In genomic region chr2:238444242-238444641, GRCh38 we compare ENCODE assay signal across 22 cellular contexts. TPM values are rescaled to one million over a fixed set of nuclear protein-coding genes. Genes with fewer than 3 reads are reported as not detected.
DNase-seq lines count a peak whose midpoint lies in the region; ATAC-seq, FAIRE-seq and TF ChIP-seq lines count a peak whose summit lies in the region.
"Had no signal": no experiment of that assay in that cellular context is flagged by ENCODE, and none has a peak within 500 bp of the region (broad histone marks: within the 10 kb centered on the region; RNA-seq: fewer than 3 reads in every experiment).

No MANE protein-coding gene starts in this region.

- H3K4me1 ChIP-seq in CD8-positive, alpha-beta T cell (ENCODE audit: insufficient read depth, low read length): peaks cover 16% of the 10 kb centered on the region
- H3K4me1 ChIP-seq in colonic mucosa (no peaks in the 10 kb centered on the region), osteoblast (ENCODE audit: insufficient read depth, low read length) (peaks cover 33% of the 10 kb centered on the region)

- H2AFZ ChIP-seq in osteoblast (ENCODE audit: low read length): no peak overlapping the region
- H2AFZ ChIP-seq: GM23338 had no signal

- H4K20me1 ChIP-seq in osteoblast (ENCODE audit: insufficient read depth, low read length): peaks cover 6% of the 10 kb centered on the region

- peak; percentile 9 for DNase-seq in activated CD4-positive, alpha-beta memory T cell treated with anti-CD3 and anti-CD28 coated beads, Interleukin-2, amount 10 ng/mL, durations not matched to agents 7 days and 5 days
- DNase-seq in activated CD4-positive, alpha-beta memory T cell treated with anti-CD3 and anti-CD28 coated beads for 36 hours: no peak
- DNase-seq in CD8-positive, alpha-beta T cell: peak in 1 of 7 experiments; percentile 37
- peak; percentile 7 for DNase-seq in colonic mucosa
- no peak for DNase-seq in osteoblast (ENCODE audit: insufficient read length, low spot score, missing footprints)
- DNase-seq in activated CD8-positive, alpha-beta T cell treated with anti-CD3 and anti-CD28 coated beads, Interleukin-2, amount 10 ng/mL, durations not matched to agents 7 days and 5 days: no peak
- no peak for DNase-seq in medulla oblongata (ENCODE audit: extremely low spot score)
- no peak for DNase-seq in urothelium cell line (ENCODE audit: low spot score)
- DNase-seq: 8988T, COR-L47, GDM1, HCEC 1CT, MM.1S, NCI-H1092, NCI-H1436 treated with DMSO at 0.1 percent for 48 hours, NCI-H2029, NCI-H2171, NCI-H526, PC-3 had no signal

- H3K27me3 Mint-ChIP-seq in activated CD4-positive, alpha-beta memory T cell treated with anti-CD3 and anti-CD28 coated beads, Interleukin-2, amount 10 ng/mL, durations not matched to agents 7 days and 5 days: no peaks in the 10 kb centered on the region
- no peaks in the 10 kb centered on the region for H3K27me3 Mint-ChIP-seq in activated CD4-positive, alpha-beta memory T cell treated with anti-CD3 and anti-CD28 coated beads for 36 hours
- no peaks in the 10 kb centered on the region for H3K27me3 Mint-ChIP-seq in CD8-positive, alpha-beta T cell (ENCODE audit: low read depth)
- no peaks in the 10 kb centered on the region for H3K27me3 Mint-ChIP-seq in activated CD8-positive, alpha-beta T cell treated with anti-CD3 and anti-CD28 coated beads, Interleukin-2, amount 10 ng/mL, durations not matched to agents 7 days and 5 days (ENCODE audit: low read depth)
- H3K27me3 Mint-ChIP-seq: B cell had no signal

- TF ChIP-seq CTCF in CD8-positive, alpha-beta T cell (IDR thresholded peaks at IDR 0.05): no peak
- TF ChIP-seq CTCF in colonic mucosa (IDR thresholded peaks at IDR 0.05) (no peak), osteoblast (IDR thresholded peaks at IDR 0.05; ENCODE audit: extremely low read depth, low read depth, low read length) (no peak)

- POLR2A ChIA-PET in activated CD4-positive, alpha-beta memory T cell treated with anti-CD3 and anti-CD28 coated beads, Interleukin-2, amount 10 ng/mL, durations not matched to agents 7 days and 5 days (lab: Charles Lee): no interaction called here
- POLR2A ChIA-PET in activated CD4-positive, alpha-beta memory T cell treated with anti-CD3 and anti-CD28 coated beads for 36 hours (lab: Charles Lee): no interaction called here
- POLR2A ChIA-PET in CD8-positive, alpha-beta T cell (lab: Charles Lee): no interaction called here
- POLR2A ChIA-PET in activated CD8-positive, alpha-beta T cell treated with anti-CD3 and anti-CD28 coated beads, Interleukin-2, amount 10 ng/mL, durations not matched to agents 7 days and 5 days (lab: Charles Lee): no interaction called here

- H3K9ac ChIP-seq in colonic mucosa (ENCODE audit: low read depth in 2 of 2, low read length in 2 of 2): no peak overlapping the region

- intact Hi-C loops in activated CD4-positive, alpha-beta memory T cell treated with anti-CD3 and anti-CD28 coated beads for 36 hours (cut with micrococcal nuclease): no loop called here
- intact Hi-C loops in CD8-positive, alpha-beta T cell (cut with DNase I, micrococcal nuclease): no loop called here
- intact Hi-C loops in colonic mucosa (cut with DNase I): no loop called here

- peaks cover 70% of the 10 kb centered on the region for H3K36me3 Mint-ChIP-seq in activated CD4-positive, alpha-beta memory T cell treated with anti-CD3 and anti-CD28 coated beads, Interleukin-2, amount 10 ng/mL, durations not matched to agents 7 days and 5 days (ENCODE audit: low read depth)
- peaks cover 65% of the 10 kb centered on the region for H3K36me3 Mint-ChIP-seq in activated CD4-positive, alpha-beta memory T cell treated with anti-CD3 and anti-CD28 coated beads for 36 hours
- H3K36me3 Mint-ChIP-seq in CD8-positive, alpha-beta T cell: peaks cover 87% of the 10 kb centered on the region
- peaks cover 69% of the 10 kb centered on the region for H3K36me3 Mint-ChIP-seq in activated CD8-positive, alpha-beta T cell treated with anti-CD3 and anti-CD28 coated beads, Interleukin-2, amount 10 ng/mL, durations not matched to agents 7 days and 5 days (ENCODE audit: low read depth)

- FAIRE-seq in urothelium cell line (lab: Jason Lieb, UNC): no peak

- no peak for ATAC-seq in CD8-positive, alpha-beta T cell
- ATAC-seq in activated CD8-positive, alpha-beta T cell treated with anti-CD3 and anti-CD28 coated beads, Interleukin-2, amount 10 ng/mL, durations not matched to agents 7 days and 5 days: no peak
- ATAC-seq: GM23338, PC-3 had no signal

- H3K9me3 ChIP-seq in CD8-positive, alpha-beta T cell (ENCODE audit: low read length): no peaks in the 10 kb centered on the region
- H3K9me3 ChIP-seq in colonic mucosa: no peaks in the 10 kb centered on the region
- no peaks in the 10 kb centered on the region for H3K9me3 ChIP-seq in osteoblast (ENCODE audit: low read depth, low read length)

- H3K27ac Mint-ChIP-seq in activated CD4-positive, alpha-beta memory T cell treated with anti-CD3 and anti-CD28 coated beads, Interleukin-2, amount 10 ng/mL, durations not matched to agents 7 days and 5 days: no peak overlapping the region
- no peak overlapping the region for H3K27ac Mint-ChIP-seq in activated CD4-positive, alpha-beta memory T cell treated with anti-CD3 and anti-CD28 coated beads for 36 hours
- peak overlapping the region; percentile 37 for H3K27ac Mint-ChIP-seq in CD8-positive, alpha-beta T cell
- H3K27ac Mint-ChIP-seq in activated CD8-positive, alpha-beta T cell treated with anti-CD3 and anti-CD28 coated beads, Interleukin-2, amount 10 ng/mL, durations not matched to agents 7 days and 5 days: no peak overlapping the region
- H3K27ac Mint-ChIP-seq: B cell, GM23338 had no signal

- H3K27ac ChIP-seq in CD8-positive, alpha-beta T cell (ENCODE audit: low read depth, low read length): no peak overlapping the region
- no peak overlapping the region for H3K27ac ChIP-seq in colonic mucosa
- H3K27ac ChIP-seq in osteoblast (ENCODE audit: low read depth, low read length): peak overlapping the region; percentile 99
- H3K27ac ChIP-seq: HL-60 had no signal

- H3K36me3 ChIP-seq in CD8-positive, alpha-beta T cell (ENCODE audit: insufficient read depth, low read length): peaks cover 51% of the 10 kb centered on the region
- H3K36me3 ChIP-seq in colonic mucosa (peaks cover 20% of the 10 kb centered on the region), osteoblast (ENCODE audit: insufficient read depth, low read length) (peaks cover 73% of the 10 kb centered on the region)

- H3K79me2 ChIP-seq in osteoblast (ENCODE audit: insufficient read depth, low read length): peaks cover 94% of the 10 kb centered on the region

- no peaks in the 10 kb centered on the region for H3K9me3 Mint-ChIP-seq in activated CD4-positive, alpha-beta memory T cell treated with anti-CD3 and anti-CD28 coated beads, Interleukin-2, amount 10 ng/mL, durations not matched to agents 7 days and 5 days
- H3K9me3 Mint-ChIP-seq in activated CD4-positive, alpha-beta memory T cell treated with anti-CD3 and anti-CD28 coated beads for 36 hours: no peaks in the 10 kb centered on the region
- no peaks in the 10 kb centered on the region for H3K9me3 Mint-ChIP-seq in CD8-positive, alpha-beta T cell
- H3K9me3 Mint-ChIP-seq in activated CD8-positive, alpha-beta T cell treated with anti-CD3 and anti-CD28 coated beads, Interleukin-2, amount 10 ng/mL, durations not matched to agents 7 days and 5 days (ENCODE audit: insufficient read depth): no peaks in the 10 kb centered on the region
- H3K9me3 Mint-ChIP-seq: GM23338 had no signal

- CTCF ChIA-PET in activated CD4-positive, alpha-beta memory T cell treated with anti-CD3 and anti-CD28 coated beads, Interleukin-2, amount 10 ng/mL, durations not matched to agents 7 days and 5 days (lab: Charles Lee): no interaction called here
- CTCF ChIA-PET in activated CD4-positive, alpha-beta memory T cell treated with anti-CD3 and anti-CD28 coated beads for 36 hours (lab: Charles Lee): no interaction called here
- CTCF ChIA-PET in CD8-positive, alpha-beta T cell (lab: Charles Lee): no interaction called here
- CTCF ChIA-PET in activated CD8-positive, alpha-beta T cell treated with anti-CD3 and anti-CD28 coated beads, Interleukin-2, amount 10 ng/mL, durations not matched to agents 7 days and 5 days (lab: Charles Lee): no interaction called here

- H3K27me3 ChIP-seq in CD8-positive, alpha-beta T cell (ENCODE audit: insufficient read depth, low read length): no peaks in the 10 kb centered on the region
- H3K27me3 ChIP-seq in colonic mucosa (no peaks in the 10 kb centered on the region), osteoblast (ENCODE audit: insufficient read depth, low read length) (no peaks in the 10 kb centered on the region)

- H3K4me3 ChIP-seq in CD8-positive, alpha-beta T cell (ENCODE audit: low read depth, low read length): no peak overlapping the region
- H3K4me3 ChIP-seq in colonic mucosa (no peak overlapping the region), osteoblast (ENCODE audit: insufficient read depth, low read length) (no peak overlapping the region)
- H3K4me3 ChIP-seq: GM23338 had no signal

- H3K4me2 ChIP-seq in osteoblast (ENCODE audit: insufficient read depth, low read length): no peak overlapping the region
- H3K4me2 ChIP-seq: GM23338 had no signal

- H3K4me3 Mint-ChIP-seq in activated CD4-positive, alpha-beta memory T cell treated with anti-CD3 and anti-CD28 coated beads, Interleukin-2, amount 10 ng/mL, durations not matched to agents 7 days and 5 days: no peak overlapping the region
- H3K4me3 Mint-ChIP-seq in activated CD4-positive, alpha-beta memory T cell treated with anti-CD3 and anti-CD28 coated beads for 36 hours: no peak overlapping the region
- no peak overlapping the region for H3K4me3 Mint-ChIP-seq in CD8-positive, alpha-beta T cell
- no peak overlapping the region for H3K4me3 Mint-ChIP-seq in activated CD8-positive, alpha-beta T cell treated with anti-CD3 and anti-CD28 coated beads, Interleukin-2, amount 10 ng/mL, durations not matched to agents 7 days and 5 days
- H3K4me3 Mint-ChIP-seq: B cell, GM23338 had no signal

- H3K4me1 Mint-ChIP-seq in activated CD4-positive, alpha-beta memory T cell treated with anti-CD3 and anti-CD28 coated beads, Interleukin-2, amount 10 ng/mL, durations not matched to agents 7 days and 5 days: peaks cover 23% of the 10 kb centered on the region
- H3K4me1 Mint-ChIP-seq in activated CD4-positive, alpha-beta memory T cell treated with anti-CD3 and anti-CD28 coated beads for 36 hours (ENCODE audit: low read depth): peaks cover 29% of the 10 kb centered on the region
- H3K4me1 Mint-ChIP-seq in CD8-positive, alpha-beta T cell (ENCODE audit: low read depth): peaks cover 52% of the 10 kb centered on the region
- peaks cover 25% of the 10 kb centered on the region for H3K4me1 Mint-ChIP-seq in activated CD8-positive, alpha-beta T cell treated with anti-CD3 and anti-CD28 coated beads, Interleukin-2, amount 10 ng/mL, durations not matched to agents 7 days and 5 days (ENCODE audit: low read depth)

RNA-seq across cellular contexts. Expression of gene ASB1, which starts 17.5 kb away (rescaled TPM):
- 10 to 100 TPM; 27.9 to 31.3 TPM for total RNA-seq in activated CD4-positive, alpha-beta memory T cell treated with anti-CD3 and anti-CD28 coated beads, Interleukin-2, amount 10 ng/mL, durations not matched to agents 7 days and 5 days
- 10 to 100 TPM; 34.6 to 38.8 TPM for total RNA-seq in activated CD4-positive, alpha-beta memory T cell treated with anti-CD3 and anti-CD28 coated beads for 36 hours
- 10 to 100 TPM; 16.3 to 25.3 TPM for total RNA-seq in CD8-positive, alpha-beta T cell
- total RNA-seq in colonic mucosa: 10 to 100 TPM; 19.3 to 22.4 TPM
- 26.5 and 27.9 TPM in 2 replicates for total RNA-seq in osteoblast
- 10 to 100 TPM; 27.9 to 31.0 TPM for total RNA-seq in activated CD8-positive, alpha-beta T cell treated with anti-CD3 and anti-CD28 coated beads, Interleukin-2, amount 10 ng/mL, durations not matched to agents 7 days and 5 days

Comparison
In these comparisons a context has a peak if more than half of its experiments do, and no peak if none do; other contexts are left out.
1. DNase-seq: peak in activated CD4-positive, alpha-beta memory T cell treated with anti-CD3 and anti-CD28 coated beads, Interleukin-2, amount 10 ng/mL, durations not matched to agents 7 days and 5 days (single experiment) and colonic mucosa (single experiment); none in activated CD4-positive, alpha-beta memory T cell treated with anti-CD3 and anti-CD28 coated beads for 36 hours (single experiment), osteoblast (single experiment), activated CD8-positive, alpha-beta T cell treated with anti-CD3 and anti-CD28 coated beads, Interleukin-2, amount 10 ng/mL, durations not matched to agents 7 days and 5 days (single experiment), medulla oblongata (single experiment) and urothelium cell line (single experiment).